Comparison of ENCODE assay signal across 35 cellular contexts in genomic region chr14:86372402-86372801, GRCh38.
"Had no signal": no experiment of that assay in that cellular context is flagged by ENCODE, and none has a peak within 500 bp of the region (broad histone marks: within the 10 kb centered on the region; RNA-seq: fewer than 3 reads in every experiment).

No MANE protein-coding gene starts in this region.

- H3K4me2 ChIP-seq: KMS-11 had no signal

- H3K9me3 ChIP-seq: MG63 had no signal

- H3K27me3 ChIP-seq: MG63 had no signal

- DNase-seq: Karpas-422, Kasumi-1, MG63, MM.1S, MV-4-11, NCI-H1048, NCI-H1092, NCI-H1092 treated with DMSO at 0.1 percent for 48 hours, NCI-H1105, NCI-H1417, NCI-H1417 treated with DMSO at 0.1 percent for 48 hours, NCI-H1436, NCI-H1436 treated with DMSO at 0.1 percent for 48 hours, NCI-H146, NCI-H1694, NCI-H1694 treated with DMSO at 0.1 percent for 48 hours, NCI-H187, NCI-H187 treated with DMSO at 0.1 percent for 48 hours, NCI-H1930, NCI-H2029, NCI-H2029 treated with DMSO at 0.1 percent for 48 hours, NCI-H2081, NCI-H2081 treated with DMSO at 0.1 percent for 48 hours, NCI-H2107, NCI-H2171, NCI-H2171 treated with DMSO at 0.1 percent for 48 hours, NCI-H2227 treated with DMSO at 0.1 percent for 48 hours, NCI-H226, NCI-H345, NCI-H446, NCI-H446 treated with DMSO at 0.1 percent for 48 hours, NCI-H510A, NCI-H510A treated with DMSO at 0.1 percent for 48 hours, NCI-H524 had no signal

- H3K27ac ChIP-seq: KMS-11 had no signal

- H3K9ac ChIP-seq: KMS-11 had no signal

- H3K36me3 ChIP-seq: MG63 had no signal

- H3K4me3 ChIP-seq: MG63 had no signal
